ENCODE assay signal across 11 cellular contexts in the genomic region with DNA sequence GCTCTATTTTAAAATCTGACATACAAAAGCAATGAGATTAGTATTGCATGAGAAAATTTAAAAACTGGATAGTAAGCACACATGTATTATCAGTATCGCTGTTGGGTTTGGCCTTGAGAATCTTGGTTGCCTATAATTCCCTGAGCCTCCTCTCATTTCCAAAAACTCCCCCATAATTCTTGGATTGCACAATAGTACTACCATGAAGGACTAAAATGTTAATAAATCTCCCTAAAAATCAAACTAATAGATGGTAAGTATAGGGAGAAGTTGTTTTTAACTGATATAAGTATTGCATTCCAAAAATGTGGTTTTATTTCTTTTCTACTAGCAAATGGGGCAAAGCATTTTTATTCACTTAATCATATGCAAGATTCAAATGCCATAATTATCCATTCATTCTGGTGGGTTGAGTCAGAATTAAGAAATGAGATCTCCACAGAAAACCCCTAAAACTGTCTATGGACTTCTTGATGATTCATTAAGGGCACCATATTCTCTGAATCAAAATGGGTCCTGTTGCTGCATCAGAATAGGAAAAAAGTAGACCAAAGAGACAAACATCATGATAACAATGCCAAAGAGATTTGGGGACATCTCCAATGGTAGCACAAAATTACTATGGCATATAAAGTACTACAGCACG. TPM values are rescaled to one million over a fixed set of nuclear protein-coding genes. Genes with fewer than 3 reads are reported as not detected.
A peak's percentile ranks its signal among the peaks of the same experiment; 100 is the strongest.
DNase-seq lines count a peak whose midpoint lies in the region; ATAC-seq, FAIRE-seq and TF ChIP-seq lines count a peak whose summit lies in the region.
"Had no signal": no experiment of that assay in that cellular context is flagged by ENCODE, and none has a peak within 500 bp of the region (broad histone marks: within the 10 kb centered on the region; RNA-seq: fewer than 3 reads in every experiment).

No MANE protein-coding gene starts in this region.

- no peak overlapping the region for H3K4me3 ChIP-seq in Panc1 (ENCODE audit: low read depth in 2 of 2, low read length in 2 of 2)
- no peak overlapping the region for H3K4me3 ChIP-seq in skin epidermis
- H3K4me3 ChIP-seq: ovary had no signal

- no peaks in the 10 kb centered on the region for H3K27me3 Mint-ChIP-seq in chondrocyte (ENCODE audit: low read depth)

- CTCF ChIA-PET in Panc1 (lab: Charles Lee): no interaction called here

- H3K27me3 ChIP-seq in Panc1 (ENCODE audit: control insufficient read depth, insufficient read depth, low read length): no peaks in the 10 kb centered on the region
- H3K27me3 ChIP-seq: ovary had no signal

- no peak for ATAC-seq in Panc1

- H3K36me3 Mint-ChIP-seq in chondrocyte (ENCODE audit: low read depth): no peaks in the 10 kb centered on the region

- no peak overlapping the region for H3K4me3 Mint-ChIP-seq in chondrocyte (ENCODE audit: unreplicated experiment)
- H3K4me3 Mint-ChIP-seq: endodermal cell had no signal

- no peak for TF ChIP-seq CTCF in Panc1 (IDR thresholded peaks at IDR 0.05)
- no peak for TF ChIP-seq CTCF in chondrocyte (IDR thresholded peaks at IDR 0.05)

- POLR2A ChIA-PET in Panc1 (lab: Charles Lee): no interaction called here

- H3K36me3 ChIP-seq in Panc1 (ENCODE audit: control insufficient read depth, insufficient read depth, low read length): no peaks in the 10 kb centered on the region
- H3K36me3 ChIP-seq: ovary had no signal

- BruUV-seq in Panc1 (replicated peaks; lab: Mats Ljungman, UMichigan): no TSS peak

- intact Hi-C loops in Panc1 (cut with micrococcal nuclease; ENCODE audit: unreplicated experiment): no loop called here

- peaks cover 51% of the 10 kb centered on the region for H3K4me1 ChIP-seq in Panc1 (ENCODE audit: control insufficient read depth, insufficient read depth, low read length)

- peak; percentile 41 for DNase-seq in Daoy (ENCODE audit: low read depth)
- no peak for DNase-seq in Panc1 (ENCODE audit: low read depth, low spot score)
- DNase-seq in chondrocyte (ENCODE audit: low spot score): no peak
- DNase-seq in NK-92 treated with Interleukin-12 subunit alpha and Interleukin-12 subunit beta, amount 100 ng/mL, for 24 hours (lab: John Stamatoyannopoulos, UW): no peak
- DNase-seq in C1 segment of cervical spinal cord (lab: John Stamatoyannopoulos, UW): no peak
- DNase-seq in RCC 7860 (ENCODE audit: low spot score): no peak
- DNase-seq: endodermal cell, NCI-H2107, ovary had no signal

- peak overlapping the region; percentile 87 for H3K27ac Mint-ChIP-seq in chondrocyte (ENCODE audit: unreplicated experiment)
- H3K27ac Mint-ChIP-seq: endodermal cell had no signal

- in situ Hi-C loops in Panc1 (cut with HindIII; ENCODE audit: low pct_unique_long_range_greater_than_20kb, low sequenced_read_pairs): no loop called here

- H3K27ac ChIP-seq in Panc1 (ENCODE audit: low read length): peak overlapping the region; percentile 99
- H3K27ac ChIP-seq in skin epidermis: peak overlapping the region in 17 of 21 experiments; percentile 2 to 92 (median 85)

- peaks cover 79% of the 10 kb centered on the region for H3K4me1 Mint-ChIP-seq in chondrocyte (ENCODE audit: low read depth)

- H3K9me3 Mint-ChIP-seq in chondrocyte (ENCODE audit: low read depth): no peaks in the 10 kb centered on the region
- H3K9me3 Mint-ChIP-seq: endodermal cell had no signal

- FAIRE-seq in RCC 7860 (lab: Jason Lieb, UNC): no peak
- FAIRE-seq: G401.6 had no signal

- no peaks in the 10 kb centered on the region for H3K9me3 ChIP-seq in Panc1 (ENCODE audit: control insufficient read depth, insufficient read depth, low read depth, low read length)
- H3K9me3 ChIP-seq: ovary had no signal

RNA-seq across cellular contexts. Expression of gene VIM, which starts 10.3 kb away (rescaled TPM):
- total RNA-seq in Daoy (2014; rRNA removed; shearing (Covaris generic)): 5,657 and 6,746 TPM in 2 replicates
- total RNA-seq in Panc1 (2021; ENCODE audit: unreplicated experiment): 3,436 TPM
- polyA plus RNA-seq in Panc1 (2012; ENCODE audit: insufficient read length): 3,712 TPM
- total RNA-seq in chondrocyte: 2,627 to 4,580 TPM (median 4,556 TPM) in 3 replicates

RNA-seq across cellular contexts. Expression of gene TRDMT1, which starts 16.3 kb away (rescaled TPM):
- 8.4 and 9.1 TPM in 2 replicates for total RNA-seq in Daoy (2014; rRNA removed; shearing (Covaris generic))
- 7.6 TPM for total RNA-seq in Panc1 (2021; ENCODE audit: unreplicated experiment)
- polyA plus RNA-seq in Panc1 (2012; ENCODE audit: insufficient read length): 2.4 TPM
- 3.1 to 6.4 TPM (median 4.7 TPM) in 3 replicates for total RNA-seq in chondrocyte
